2 cellular contexts compared by ENCODE assay signal in genomic region chr17:81490599-81490992, GRCh38.
TF ChIP-seq lines count a peak whose summit lies in the region.

No MANE protein-coding gene starts in this region.

TF ChIP-seq in A549, 52 proteins besides CTCF, POLR2A, EP300 and RAD21 (continued from another document):
- no peak for TF ChIP-seq CBX2 (IDR thresholded peaks at IDR 0.05; ENCODE audit: borderline replicate concordance, low read depth)
- no peak for TF ChIP-seq REST (IDR thresholded peaks at IDR 0.05)
- TF ChIP-seq HES2 (IDR thresholded peaks at IDR 0.05) = no peak
- TF ChIP-seq MYC (IDR thresholded peaks at IDR 0.05; ENCODE audit: borderline replicate concordance, low read length) = no peak
- no peak for TF ChIP-seq ELK1 (IDR thresholded peaks at IDR 0.05; ENCODE audit: low read depth, low read length)
- TF ChIP-seq RARB (CRISPR knock-in tag; IDR thresholded peaks at IDR 0.05) = no peak
- TF ChIP-seq ZSCAN20 (CRISPR knock-in tag; IDR thresholded peaks at IDR 0.05) = no peak
- TF ChIP-seq CEBPB (IDR thresholded peaks at IDR 0.05) = no peak
- TF ChIP-seq RNF2 (IDR thresholded peaks at IDR 0.05; ENCODE audit: borderline replicate concordance, low read depth) = no peak
- TF ChIP-seq RCOR1 (IDR thresholded peaks at IDR 0.05; ENCODE audit: low read depth, low read length) = no peak
- TF ChIP-seq JUNB (IDR thresholded peaks at IDR 0.05) = no peak

TF ChIP-seq in GM23338, 12 proteins besides CTCF, POLR2A, EP300 and RAD21 (continued from another document):
- no peak for TF ChIP-seq ETS1 (IDR thresholded peaks at IDR 0.05)
